Comparison of ENCODE assay signal across 8 cellular contexts in the genomic region with DNA sequence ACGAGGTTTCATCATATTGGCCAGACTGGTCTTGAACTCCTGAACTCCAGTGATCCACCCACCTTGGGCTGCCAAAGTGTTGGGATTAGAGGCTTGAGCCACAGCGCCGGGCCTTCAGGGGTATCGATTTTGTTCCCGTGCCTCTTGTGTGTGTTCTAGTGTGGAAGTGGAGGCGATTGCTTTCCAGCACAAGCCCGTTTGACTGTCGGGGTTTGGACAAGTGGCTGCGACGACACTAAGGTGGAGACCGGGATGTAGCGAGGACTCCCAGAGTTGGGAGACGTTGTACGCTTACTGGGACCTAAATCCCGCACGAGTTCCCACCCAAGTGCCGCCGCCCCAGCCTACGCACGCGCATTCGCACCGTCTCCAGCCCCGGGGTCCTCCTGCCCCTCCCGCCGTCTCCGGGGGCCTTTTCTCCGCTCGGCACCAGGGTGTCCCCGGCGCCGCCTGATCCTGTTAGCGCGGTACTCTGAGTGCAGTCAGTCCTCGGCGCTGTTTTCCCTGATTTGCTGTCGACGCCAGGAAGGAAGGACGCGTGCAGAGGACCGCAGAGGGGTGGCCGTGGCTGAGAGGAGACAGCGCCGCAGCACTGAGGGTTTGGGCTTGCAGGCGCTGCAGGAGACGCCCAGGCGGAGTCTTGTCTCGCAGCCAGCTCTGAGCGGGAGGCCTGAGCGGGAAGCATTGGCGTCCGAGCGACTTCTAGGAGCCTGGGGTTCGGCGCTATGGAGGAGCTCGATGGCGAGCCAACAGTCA. TPM values are rescaled to one million over a fixed set of nuclear protein-coding genes. Genes with fewer than 3 reads are reported as not detected.
A peak's percentile ranks its signal among the peaks of the same experiment; 100 is the strongest.
DNase-seq lines count a peak whose midpoint lies in the region; ATAC-seq, FAIRE-seq and TF ChIP-seq lines count a peak whose summit lies in the region.

A gene with protein sequence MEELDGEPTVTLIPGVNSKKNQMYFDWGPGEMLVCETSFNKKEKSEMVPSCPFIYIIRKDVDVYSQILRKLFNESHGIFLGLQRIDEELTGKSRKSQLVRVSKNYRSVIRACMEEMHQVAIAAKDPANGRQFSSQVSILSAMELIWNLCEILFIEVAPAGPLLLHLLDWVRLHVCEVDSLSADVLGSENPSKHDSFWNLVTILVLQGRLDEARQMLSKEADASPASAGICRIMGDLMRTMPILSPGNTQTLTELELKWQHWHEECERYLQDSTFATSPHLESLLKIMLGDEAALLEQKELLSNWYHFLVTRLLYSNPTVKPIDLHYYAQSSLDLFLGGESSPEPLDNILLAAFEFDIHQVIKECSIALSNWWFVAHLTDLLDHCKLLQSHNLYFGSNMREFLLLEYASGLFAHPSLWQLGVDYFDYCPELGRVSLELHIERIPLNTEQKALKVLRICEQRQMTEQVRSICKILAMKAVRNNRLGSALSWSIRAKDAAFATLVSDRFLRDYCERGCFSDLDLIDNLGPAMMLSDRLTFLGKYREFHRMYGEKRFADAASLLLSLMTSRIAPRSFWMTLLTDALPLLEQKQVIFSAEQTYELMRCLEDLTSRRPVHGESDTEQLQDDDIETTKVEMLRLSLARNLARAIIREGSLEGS (plus strand): TSS at position 643 of the 756 bp plus-strand sequence. CDS start 83 bp downstream, at position 726.

- no peak for TF ChIP-seq EP300 in H1 (IDR thresholded peaks at IDR 0.05; ENCODE audit: borderline replicate concordance in 1 of 2, low read depth in 2 of 2, low read length in 2 of 2)

- H3K27me3 Mint-ChIP-seq in CD14-positive monocyte (ENCODE audit: low read depth in 3 of 3), result no peaks in the 10 kb centered on the region

- H3K23me2 ChIP-seq in H1 (ENCODE audit: low read depth, low read length), result no peaks in the 10 kb centered on the region; the same call in 1 of the 2 replicates

- H2AFZ ChIP-seq in H1 (ENCODE audit: low read length) (peak within 1 kb of the TSS; percentile 89), mesenchymal stem cell (ENCODE audit: low read depth, low read length) (peak within 1 kb of the TSS; percentile 95)

- ATAC-seq in GM19463 (IDR thresholded peaks at IDR 0.05; ENCODE audit: unreplicated experiment), result peak; percentile 73

- peak within 1 kb of the TSS; percentile 99 for H3K27ac ChIP-seq in H1 (ENCODE audit: low read depth, low read length)
- peak within 1 kb of the TSS; percentile 98 for H3K27ac ChIP-seq in mesenchymal stem cell (ENCODE audit: low read length, poor library complexity, severe bottlenecking)

- H3K23ac ChIP-seq in H1 (ENCODE audit: insufficient read length) (no peak within 1 kb of the TSS), mesenchymal stem cell (ENCODE audit: low read length in 2 of 2) (peak within 1 kb of the TSS in 1 of 2 experiments; percentile 59)

- H3K27me3 ChIP-seq in H1 (replicated peaks in 1 of 4; ENCODE audit: control insufficient read depth in 3 of 4, extremely low read depth in 1 of 4, insufficient read depth in 3 of 4, low read length in 3 of 4) (no peaks in the 10 kb centered on the region), mesenchymal stem cell (ENCODE audit: control insufficient read depth in 1 of 2, insufficient read depth in 1 of 2, low read length in 2 of 2) (no peaks in the 10 kb centered on the region)

- peak within 1 kb of the TSS; percentile 100 for H3K18ac ChIP-seq in H1 (ENCODE audit: extremely low read depth, low read length)
- peak within 1 kb of the TSS; percentile 96 to 100 for H3K18ac ChIP-seq in mesenchymal stem cell (ENCODE audit: low read depth in 1 of 2, low read length in 2 of 2)

- H3K4me2 ChIP-seq in H1 (ENCODE audit: insufficient read depth in 1 of 2, low read depth in 2 of 2, low read length in 2 of 2) (peak within 1 kb of the TSS; percentile 45 to 92), mesenchymal stem cell (ENCODE audit: low read length, poor library complexity, severe bottlenecking) (peak within 1 kb of the TSS; percentile 71)

- H2BK5ac ChIP-seq in H1 (ENCODE audit: low read depth, low read length) (peak within 1 kb of the TSS; percentile 100), mesenchymal stem cell (ENCODE audit: low read depth, low read length, poor library complexity, severe bottlenecking) (peak within 1 kb of the TSS; percentile 100)

- FAIRE-seq in H1 (lab: Jason Lieb, UNC), result no peak

- H2AK5ac ChIP-seq in H1 (ENCODE audit: low read depth, low read length) (no peak within 1 kb of the TSS), mesenchymal stem cell (ENCODE audit: low read length, severe bottlenecking) (no peak within 1 kb of the TSS)

- H2BK12ac ChIP-seq in H1 (ENCODE audit: low read depth, low read length), result peak within 1 kb of the TSS; percentile 93; the same call in 1 of the 2 replicates
- H2BK12ac ChIP-seq in mesenchymal stem cell (ENCODE audit: low read length in 2 of 2), result peak within 1 kb of the TSS in 1 of 2 experiments; percentile 86

- DNase-seq in CD14-positive monocyte (ENCODE audit: low spot score) (peak; percentile 86), HUDEP-2 (lab: John Stamatoyannopoulos, UW; ENCODE audit: unreplicated experiment in 76 of 76) (peak; percentile 48 to 99 (median 88)), NOMO-1 treated with dmso at 0.1 percent for 144 hours (lab: John Stamatoyannopoulos, UW; ENCODE audit: unreplicated experiment) (peak; percentile 93), H1 (ENCODE audit: low read depth in 1 of 2, low spot score in 2 of 2) (peak; percentile 73 to 96), mesenchymal stem cell (peak; percentile 93)
- peak; percentile 88 to 92 (median 88) for DNase-seq in activated CD8-positive, alpha-beta memory T cell treated with anti-CD3 and anti-CD28 coated beads for 48 hours (ENCODE audit: low read depth in 2 of 3, low spot score in 2 of 3)
- DNase-seq in stimulated activated CD8-positive, alpha-beta memory T cell treated with anti-CD3 and anti-CD28 coated beads, Interleukin-12 subunit alpha, Interleukin-12 subunit beta, amount 100 ng/mL, for 24 hours (ENCODE audit: extremely low read depth), result peak; percentile 83

- no peak for TF ChIP-seq CTCF in CD14-positive monocyte (IDR thresholded peaks at IDR 0.05)
- TF ChIP-seq CTCF in H1 (IDR thresholded peaks at IDR 0.05; ENCODE audit: control extremely low read depth in 1 of 3, insufficient read depth in 1 of 3, low read depth in 1 of 3, low read length in 3 of 3), result no peak

- TF ChIP-seq POLR2A in H1 (IDR thresholded peaks at IDR 0.05; ENCODE audit: control extremely low read depth in 1 of 2, low read depth in 2 of 2, low read length in 2 of 2), result peak in 1 of 2 experiments; percentile 79; a peak in 2 of 3 replicates

- peak within 1 kb of the TSS; percentile 91 to 96 for H3K4me3 Mint-ChIP-seq in CD14-positive monocyte

- H3K4me3 ChIP-seq in H1 (ENCODE audit: extremely low read depth in 1 of 4, insufficient read depth in 2 of 4, low read depth in 3 of 4, low read length in 4 of 4) (peak within 1 kb of the TSS; percentile 76 to 98 (median 92)), mesenchymal stem cell (ENCODE audit: insufficient read depth in 1 of 2, low read depth in 1 of 2, low read length in 2 of 2) (peak within 1 kb of the TSS; percentile 93 to 100)

- H3K9me3 ChIP-seq in H1 (ENCODE audit: insufficient read depth in 2 of 2, low read depth in 1 of 2, low read length in 1 of 2) (no peaks in the 10 kb centered on the region), mesenchymal stem cell (ENCODE audit: control insufficient read depth, low read length) (no peaks in the 10 kb centered on the region)

- H3K9me3 Mint-ChIP-seq in CD14-positive monocyte, result no peaks in the 10 kb centered on the region

- peak within 1 kb of the TSS; percentile 94 to 99 (median 99) for H3K27ac Mint-ChIP-seq in CD14-positive monocyte

- TF ChIP-seq RAD21 in H1 (IDR thresholded peaks at IDR 0.05 in 1 of 2, conservative IDR thresholded peaks at IDR 0.05 in 1 of 2; ENCODE audit: low read depth in 2 of 2, low read length in 2 of 2), result no peak

- peak within 1 kb of the TSS; percentile 99 for H2BK15ac ChIP-seq in H1 (ENCODE audit: low read length)
- H2BK15ac ChIP-seq in mesenchymal stem cell (ENCODE audit: low read depth, poor library complexity, severe bottlenecking), result peak within 1 kb of the TSS; percentile 98

- no peak within 1 kb of the TSS for H3K14ac ChIP-seq in H1 (ENCODE audit: insufficient read length)
- H3K14ac ChIP-seq in mesenchymal stem cell (ENCODE audit: low read length in 2 of 2), result peak within 1 kb of the TSS in 1 of 2 experiments; percentile 91

- H3K9ac ChIP-seq in H1 (replicated peaks in 1 of 4; ENCODE audit: extremely low read depth in 1 of 4, low read depth in 3 of 4, low read length in 3 of 4) (peak within 1 kb of the TSS; percentile 94 to 98 (median 98)), mesenchymal stem cell (ENCODE audit: low read length) (peak within 1 kb of the TSS; percentile 100)

- H4K5ac ChIP-seq in H1 (ENCODE audit: insufficient read length, low read depth, low read length), result peak within 1 kb of the TSS; percentile 100

- peak within 1 kb of the TSS; percentile 98 for H3K56ac ChIP-seq in H1 (replicated peaks; ENCODE audit: insufficient read length, low read depth, low read length)

- CTCF ChIA-PET in H1 (lab: Charles Lee; ENCODE audit: partially characterized antibody), result interaction anchor here (0.6 to 4.0 kb wide), 9 partner anchors 10 to 339 kb away, joined by 3 to 30 read pairs (median 4); partner anchors contain the start of genes MIF4GD and NT5C

- peaks cover 0 to 3% of the 10 kb centered on the region in 2 experiments for H4K20me1 ChIP-seq in H1 (replicated peaks in 1 of 2; ENCODE audit: control insufficient read depth in 1 of 2, insufficient read depth in 2 of 2, low read length in 2 of 2)

- H3K4ac ChIP-seq in H1 (replicated peaks; ENCODE audit: insufficient read length, low read depth, low read length) (no peak within 1 kb of the TSS), mesenchymal stem cell (ENCODE audit: low read depth in 1 of 2, low read length in 2 of 2) (peak within 1 kb of the TSS; percentile 95)

- H3K4me1 ChIP-seq in H1 (replicated peaks in 1 of 4; ENCODE audit: control insufficient read depth in 3 of 4, insufficient read depth in 4 of 4, low read length in 3 of 4), result peaks cover 0 to 2% (median 0%) of the 10 kb centered on the region in 4 experiments; a peak in 2 of 7 replicates
- peaks cover 8% of the 10 kb centered on the region for H3K4me1 ChIP-seq in mesenchymal stem cell (ENCODE audit: control insufficient read depth, insufficient read depth, low read depth, low read length)

- peaks cover 21% of the 10 kb centered on the region for H3K4me1 Mint-ChIP-seq in CD14-positive monocyte

- H3K36me3 Mint-ChIP-seq in CD14-positive monocyte, result peaks cover 18 to 20% of the 10 kb centered on the region in 2 donors

- intact Hi-C loops in CD14-positive monocyte (cut with micrococcal nuclease), result loop anchor here in 1 of 2 donors (2.0 to 10.0 kb wide), 3 partner anchors 56 to 150 kb away; partner anchors contain the start of genes GGA3 and MRPS7

- H3K79me2 ChIP-seq in H1 (ENCODE audit: control insufficient read depth in 1 of 2, insufficient read depth in 2 of 2, low read length in 2 of 2), result peaks cover 6 to 38% of the 10 kb centered on the region in 2 experiments

- H4K8ac ChIP-seq in H1 (ENCODE audit: extremely low read depth, insufficient read depth, low read length), result peak within 1 kb of the TSS; percentile 100
- H4K8ac ChIP-seq in mesenchymal stem cell (ENCODE audit: low read length), result peak within 1 kb of the TSS; percentile 95

- peak within 1 kb of the TSS; percentile 94 for H2BK120ac ChIP-seq in H1 (replicated peaks; ENCODE audit: low read depth, low read length)
- peak within 1 kb of the TSS; percentile 88 for H2BK120ac ChIP-seq in mesenchymal stem cell (ENCODE audit: low read depth, low read length)

- 1% methylated on average over 57 of the region's 57 CpGs; no CpG with 5 or more reads in 1 of the 2 experiments for WGBS in H1 (ENCODE audit: extremely low coverage in 1 of 2, insufficient coverage in 1 of 2, insufficient read length in 1 of 2, insufficient replicate concordance in 2 of 2, low coverage in 1 of 2, low lambda C conversion rate in 2 of 2, missing lambda C conversion rate in 1 of 2), 2 experiments
- WGBS in mesenchymal stem cell, result under 1% methylated on average over 57 of the region's 57 CpGs

- H3K79me1 ChIP-seq in H1 (ENCODE audit: low read depth, low read length), result no peaks in the 10 kb centered on the region
- peaks cover 6% of the 10 kb centered on the region for H3K79me1 ChIP-seq in mesenchymal stem cell (replicated peaks; ENCODE audit: low read length, poor library complexity, severe bottlenecking)

- H3K36me3 ChIP-seq in H1 (ENCODE audit: control insufficient read depth in 2 of 4, insufficient read depth in 4 of 4, low read length in 3 of 4) (peaks cover 2 to 10% (median 7%) of the 10 kb centered on the region in 4 experiments; a peak in 5 of 8 replicates), mesenchymal stem cell (ENCODE audit: control insufficient read depth in 1 of 2, insufficient read depth in 2 of 2, low read depth in 1 of 2, low read length in 2 of 2) (peaks cover 4 to 12% of the 10 kb centered on the region in 2 experiments)

- H4K91ac ChIP-seq in H1 (replicated peaks; ENCODE audit: insufficient read length, low read length) (peak within 1 kb of the TSS; percentile 100), mesenchymal stem cell (ENCODE audit: low read length) (peak within 1 kb of the TSS; percentile 98)

- no peak within 1 kb of the TSS for H2BK20ac ChIP-seq in H1 (ENCODE audit: low read length)

- POLR2A ChIA-PET in H1 (lab: Charles Lee; ENCODE audit: partially characterized antibody), result interaction anchor here (0.6 to 4.2 kb wide), 20 partner anchors 12 to 193 kb away, joined by 3 to 29 read pairs (median 4); partner anchors contain the start of genes GGA3, JPT1, MRPL58 and MRPS7

RNA-seq across cellular contexts. Expression of the gene that starts here (rescaled TPM):
- polyA plus RNA-seq in CD14-positive monocyte, result 10 to 100 TPM; 36.3 to 38.7 TPM
- total RNA-seq in H1 (2021; fragmentation: NEBNext Ultra II Directional; extraction: Animal tissue kit (Norgen Biotek cat#: 25700)), result 97.4 and 98.5 TPM in 2 replicates
- 154 and 163 TPM in 2 replicates for polyA plus RNA-seq in H1 (2011; rRNA removed)
- polyA plus RNA-seq in H1 (2011; cell fraction: cytosol; rRNA removed), result 146 TPM
- 356 TPM for polyA plus RNA-seq in H1 (2011; cell fraction: nucleus; rRNA removed)
- polyA plus RNA-seq in H1 (2012, experiment 1 of 2), result 68.3 to 138 TPM (median 101 TPM) in 4 replicates
- 88.0 TPM for polyA plus RNA-seq in H1 (2012, experiment 2 of 2)
- 67.3 TPM for polyA plus RNA-seq in H1 (2013, experiment 1 of 2)
- 64.2 TPM for polyA plus RNA-seq in H1 (2013, experiment 2 of 2)
- 89.4 and 94.3 TPM in 2 replicates for polyA minus RNA-seq in H1 (2011; rRNA and poly(A)+ RNA removed)
- polyA minus RNA-seq in H1 (2011; cell fraction: cytosol; rRNA and poly(A)+ RNA removed), result 49.2 TPM
- 64.7 TPM for polyA minus RNA-seq in H1 (2011; cell fraction: nucleus; rRNA and poly(A)+ RNA removed)
- 24.1 TPM for polyA plus RNA-seq in mesenchymal stem cell (2013, experiment 1 of 2)
- 21.9 TPM for polyA plus RNA-seq in mesenchymal stem cell (2013, experiment 2 of 2)

Comparison
In these comparisons a context has a peak if more than half of its experiments do, and no peak if none do; other contexts are left out.
1. Peak in every context shown above with its lines: DNase-seq, ATAC-seq, H3K4me3 ChIP-seq and H3K27ac ChIP-seq.